Comparison of ENCODE assay signal across 26 cellular contexts in genomic region chr5:7244208-7244607, GRCh38.
"Had no signal": no experiment of that assay in that cellular context is flagged by ENCODE, and none has a peak within 500 bp of the region (broad histone marks: within the 10 kb centered on the region; RNA-seq: fewer than 3 reads in every experiment).

No MANE protein-coding gene starts in this region.

- ATAC-seq: effector memory CD8-positive, alpha-beta T cell; esophagus mucosa; gastrocnemius medialis; heart right ventricle; left cardiac atrium; left lung; left ventricle myocardium superior; lower lobe of right lung had no signal

- H3K4me3 Mint-ChIP-seq: dendritic cell treated with granulocyte-macrophage colony-stimulating factor and Interleukin-4, amounts not matched to agents 40 ng/mL and 50 ng/mL, for 4 days; effector memory CD8-positive, alpha-beta T cell; endodermal cell had no signal

- H3K27ac Mint-ChIP-seq: dendritic cell treated with granulocyte-macrophage colony-stimulating factor and Interleukin-4, amounts not matched to agents 40 ng/mL and 50 ng/mL, for 4 days; effector memory CD8-positive, alpha-beta T cell; endodermal cell had no signal

- H3K9me3 Mint-ChIP-seq: dendritic cell treated with granulocyte-macrophage colony-stimulating factor and Interleukin-4, amounts not matched to agents 40 ng/mL and 50 ng/mL, for 4 days; effector memory CD8-positive, alpha-beta T cell; endodermal cell had no signal

- H3K4me3 ChIP-seq: colonic mucosa, esophagus squamous epithelium, gastrocnemius medialis, heart right ventricle, left lung, lower lobe of right lung had no signal

- H3K27ac ChIP-seq: colonic mucosa, epithelial cell of prostate, esophagus squamous epithelium, gastrocnemius medialis, heart right ventricle, left lung, lower lobe of right lung had no signal

- H3K4me1 ChIP-seq: colonic mucosa, esophagus squamous epithelium, gastrocnemius medialis, heart right ventricle, left lung, lower lobe of right lung had no signal

- H3K27me3 Mint-ChIP-seq: dendritic cell treated with granulocyte-macrophage colony-stimulating factor and Interleukin-4, amounts not matched to agents 40 ng/mL and 50 ng/mL, for 4 days; effector memory CD8-positive, alpha-beta T cell had no signal

- H3K27me3 ChIP-seq: colonic mucosa, esophagus squamous epithelium, gastrocnemius medialis, left lung had no signal

- H3K36me3 ChIP-seq: colonic mucosa, esophagus squamous epithelium, gastrocnemius medialis, heart right ventricle, left lung, lower lobe of right lung had no signal

- H3K9me3 ChIP-seq: colonic mucosa, esophagus squamous epithelium, gastrocnemius medialis, heart right ventricle, left lung, lower lobe of right lung had no signal

- FAIRE-seq: endometrium, islet of Langerhans, keratinocyte had no signal

- DNase-seq: colonic mucosa; cortex of kidney; effector CD8-positive, alpha-beta T cell; effector memory CD8-positive, alpha-beta T cell; endodermal cell; erythroblast; esophagus squamous epithelium; foreskin fibroblast; foreskin melanocyte; gastrocnemius medialis; glutamatergic neuron; head of caudate nucleus; heart right ventricle; hippocampal formation; left cardiac atrium; left ventricle myocardium superior; lower lobe of right lung; mesenchymal stem cell; midbrain had no signal
